ENCODE assay signal across 10 cellular contexts in the genomic region with DNA sequence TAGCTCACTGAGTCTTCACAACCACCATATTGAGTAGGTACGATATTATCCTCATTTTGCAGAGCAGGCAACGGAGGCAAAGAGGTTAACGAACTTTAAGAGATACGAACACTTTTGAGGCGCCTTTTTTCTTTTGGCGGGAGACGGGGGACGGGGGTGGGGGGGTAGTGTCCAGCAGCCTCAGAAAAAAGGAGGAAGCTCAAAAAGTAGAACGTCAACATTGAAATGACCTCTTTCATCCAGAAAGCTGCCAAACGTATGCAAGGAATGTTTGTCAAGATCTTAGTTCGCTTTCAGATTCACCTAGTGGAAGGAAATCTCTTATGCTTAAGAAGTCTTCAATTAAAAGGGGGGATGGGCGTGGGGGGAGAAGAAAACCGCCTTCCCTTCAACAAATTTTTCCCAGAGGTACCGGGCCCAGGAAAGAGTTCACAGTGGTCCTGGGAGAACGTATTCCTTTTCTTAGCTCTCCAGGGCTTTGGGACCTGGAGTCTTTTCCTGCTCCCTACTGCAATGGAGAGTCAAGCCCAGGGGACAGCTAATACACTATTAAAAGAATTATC. TPM values are rescaled to one million over a fixed set of nuclear protein-coding genes. Genes with fewer than 3 reads are reported as not detected.
DNase-seq lines count a peak whose midpoint lies in the region; ATAC-seq and TF ChIP-seq lines count a peak whose summit lies in the region.
"Had no signal": no experiment of that assay in that cellular context is flagged by ENCODE, and none has a peak within 500 bp of the region (broad histone marks: within the 10 kb centered on the region; RNA-seq: fewer than 3 reads in every experiment).

No MANE protein-coding gene starts in this region.

- H3K9me3 ChIP-seq in Caco-2 (no peaks in the 10 kb centered on the region), RWPE2 (ENCODE audit: severe bottlenecking) (no peaks in the 10 kb centered on the region), esophagus muscularis mucosa (no peaks in the 10 kb centered on the region), HAP-1 (no peaks in the 10 kb centered on the region)

- CTCF ChIA-PET in Caco-2 (lab: Charles Lee): no interaction called here

- WGBS in esophagus muscularis mucosa: 68% methylated on average over 15 of the region's 15 CpGs

- no peak for ATAC-seq in RWPE2 (ENCODE audit: low read depth)
- no peak for ATAC-seq in GM19351 (IDR thresholded peaks at IDR 0.05; ENCODE audit: unreplicated experiment)

- H3K27ac Mint-ChIP-seq in Caco-2 (ENCODE audit: unreplicated experiment): peak overlapping the region; percentile 53
- H3K27ac Mint-ChIP-seq in progenitor cell of endocrine pancreas: peak overlapping the region; percentile 54

- H3K27ac ChIP-seq in RWPE2 (ENCODE audit: poor library complexity, severe bottlenecking) (peak overlapping the region; percentile 35), esophagus muscularis mucosa (replicated peaks in 1 of 4) (peak overlapping the region; percentile 82 to 88 (median 84))

- no peaks in the 10 kb centered on the region for H3K27me3 ChIP-seq in Caco-2 (replicated peaks; ENCODE audit: control insufficient read depth, insufficient read depth, low read length)
- no peaks in the 10 kb centered on the region for H3K27me3 ChIP-seq in RWPE2 (ENCODE audit: insufficient read depth, poor library complexity, severe bottlenecking)
- H3K27me3 ChIP-seq in esophagus muscularis mucosa: no peaks in the 10 kb centered on the region
- H3K27me3 ChIP-seq in HAP-1 (ENCODE audit: low read depth): no peaks in the 10 kb centered on the region

- H3K36me3 Mint-ChIP-seq in Caco-2 (ENCODE audit: insufficient read depth, unreplicated experiment): peaks cover 15% of the 10 kb centered on the region
- H3K36me3 Mint-ChIP-seq in progenitor cell of endocrine pancreas (ENCODE audit: insufficient read depth): no peaks in the 10 kb centered on the region

- H3K9me3 Mint-ChIP-seq in Caco-2 (ENCODE audit: unreplicated experiment): no peaks in the 10 kb centered on the region
- H3K9me3 Mint-ChIP-seq in progenitor cell of endocrine pancreas (ENCODE audit: low read depth): no peaks in the 10 kb centered on the region

- POLR2A ChIA-PET in Caco-2 (lab: Charles Lee): interaction anchor here (0.7 to 0.8 kb wide), 2 partner anchors 51 to 52 kb away, joined by 3 to 8 read pairs; no protein-coding TSS in a partner anchor

- H3K4me3 Mint-ChIP-seq in Caco-2 (ENCODE audit: unreplicated experiment) (peak overlapping the region; percentile 89), progenitor cell of endocrine pancreas (ENCODE audit: low read depth) (peak overlapping the region; percentile 92)

- TF ChIP-seq CTCF in Caco-2 (IDR thresholded peaks at IDR 0.05; ENCODE audit: insufficient read depth in 1 of 2, low read depth in 1 of 2, low read length in 1 of 2, severe bottlenecking in 1 of 2, unreplicated experiment in 1 of 2) (no peak), RWPE2 (IDR thresholded peaks at IDR 0.05; ENCODE audit: poor library complexity, severe bottlenecking) (no peak), esophagus muscularis mucosa (IDR thresholded peaks at IDR 0.05) (no peak), progenitor cell of endocrine pancreas (IDR thresholded peaks at IDR 0.05; ENCODE audit: unreplicated experiment) (no peak)

- BruUV-seq in Caco-2 (replicated peaks; lab: Mats Ljungman, UMichigan): no TSS peak

- no peaks in the 10 kb centered on the region for H3K36me3 ChIP-seq in Caco-2 (ENCODE audit: control insufficient read depth, insufficient read depth, low read length)
- H3K36me3 ChIP-seq in RWPE2 (ENCODE audit: low read depth): no peaks in the 10 kb centered on the region; the same call in 1 of the 2 replicates
- no peaks in the 10 kb centered on the region for H3K36me3 ChIP-seq in esophagus muscularis mucosa
- H3K36me3 ChIP-seq in HAP-1 (replicated peaks): no peaks in the 10 kb centered on the region

- in situ Hi-C loops in HAP-1 (cut with MboI; ENCODE audit: low sequenced_read_pairs): no loop called here

- H3K27me3 Mint-ChIP-seq in Caco-2 (ENCODE audit: insufficient read depth, unreplicated experiment): no peaks in the 10 kb centered on the region
- peaks cover 18% of the 10 kb centered on the region for H3K27me3 Mint-ChIP-seq in progenitor cell of endocrine pancreas

- DNase-seq in Caco-2: no peak
- no peak for DNase-seq in RWPE2 (ENCODE audit: low spot score)
- DNase-seq in esophagus muscularis mucosa (ENCODE audit: extremely low spot score): no peak
- DNase-seq in progenitor cell of endocrine pancreas (ENCODE audit: low spot score, unreplicated experiment): no peak
- DNase-seq in DMS79 treated with DMSO at 0.1 percent for 48 hours (lab: John Stamatoyannopoulos, UW): no peak
- no peak for DNase-seq in HAP-1 (ENCODE audit: low spot score in 2 of 2)
- no peak for DNase-seq in DMS114 treated with DMSO at 0.1 percent for 48 hours (lab: John Stamatoyannopoulos, UW; ENCODE audit: unreplicated experiment)
- DNase-seq: activated CD4-positive, CD25-positive, alpha-beta regulatory T cell treated with anti-CD3 and anti-CD28 coated beads, Interleukin-2, amount 50 U/mL, for 72 hours; left colon had no signal

- TF ChIP-seq POLR2A in esophagus muscularis mucosa (IDR thresholded peaks at IDR 0.05; ENCODE audit: low read depth): no peak

- intact Hi-C loops in Caco-2 (cut with micrococcal nuclease; ENCODE audit: unreplicated experiment) (loop anchor here (1.0 kb wide), 2 partner anchors 51 to 149 kb away; a partner anchor contains a TSS), esophagus muscularis mucosa (cut with DNase I) (loop anchor here (2.0 to 5.0 kb wide), 2 partner anchors 53 to 79 kb away; a partner anchor contains a TSS)

- no peak for TF ChIP-seq EP300 in esophagus muscularis mucosa (IDR thresholded peaks at IDR 0.05)

- H3K4me3 ChIP-seq in Caco-2 (ENCODE audit: low read depth, low read length) (no peak overlapping the region), RWPE2 (ENCODE audit: severe bottlenecking) (no peak overlapping the region), esophagus muscularis mucosa (peak overlapping the region; percentile 71 to 80 (median 78)), HAP-1 (no peak overlapping the region)

- peaks cover 41% of the 10 kb centered on the region for H3K4me1 Mint-ChIP-seq in Caco-2 (ENCODE audit: low read depth, unreplicated experiment)
- H3K4me1 Mint-ChIP-seq in progenitor cell of endocrine pancreas (ENCODE audit: low read depth): peaks cover 19% of the 10 kb centered on the region

- peaks cover 29% of the 10 kb centered on the region for H3K4me1 ChIP-seq in Caco-2
- H3K4me1 ChIP-seq in RWPE2 (ENCODE audit: insufficient read depth, poor library complexity, severe bottlenecking): peaks cover 23% of the 10 kb centered on the region
- H3K4me1 ChIP-seq in esophagus muscularis mucosa: peaks cover 14 to 53% (median 45%) of the 10 kb centered on the region in 4 donors
- H3K4me1 ChIP-seq in HAP-1: peaks cover 20% of the 10 kb centered on the region

RNA-seq across cellular contexts. Expression of a gene that starts 1.1 kb away (rescaled TPM):
- 1.4 TPM in 1 of 2 replicates, not detected in the other for total RNA-seq in Caco-2 (2022)
- total RNA-seq in esophagus muscularis mucosa: not detected
- total RNA-seq in progenitor cell of endocrine pancreas: 5.6 and 5.7 TPM in 2 replicates

RNA-seq across cellular contexts. Expression of a gene that starts 1.5 kb away (rescaled TPM):
- 62.7 and 67.5 TPM in 2 replicates for total RNA-seq in Caco-2 (2022)
- 10 to 100 TPM; 21.4 to 34.9 (median 31.8) TPM for total RNA-seq in esophagus muscularis mucosa
- 312 and 316 TPM in 2 replicates for total RNA-seq in progenitor cell of endocrine pancreas

Comparison
In these comparisons a context has a peak if more than half of its experiments do, and no peak if none do; other contexts are left out.
1. H3K4me3 ChIP-seq: peak in esophagus muscularis mucosa (4 of 4); none in Caco-2 (single experiment), RWPE2 (single experiment) and HAP-1 (single experiment).